In the genomic region with DNA sequence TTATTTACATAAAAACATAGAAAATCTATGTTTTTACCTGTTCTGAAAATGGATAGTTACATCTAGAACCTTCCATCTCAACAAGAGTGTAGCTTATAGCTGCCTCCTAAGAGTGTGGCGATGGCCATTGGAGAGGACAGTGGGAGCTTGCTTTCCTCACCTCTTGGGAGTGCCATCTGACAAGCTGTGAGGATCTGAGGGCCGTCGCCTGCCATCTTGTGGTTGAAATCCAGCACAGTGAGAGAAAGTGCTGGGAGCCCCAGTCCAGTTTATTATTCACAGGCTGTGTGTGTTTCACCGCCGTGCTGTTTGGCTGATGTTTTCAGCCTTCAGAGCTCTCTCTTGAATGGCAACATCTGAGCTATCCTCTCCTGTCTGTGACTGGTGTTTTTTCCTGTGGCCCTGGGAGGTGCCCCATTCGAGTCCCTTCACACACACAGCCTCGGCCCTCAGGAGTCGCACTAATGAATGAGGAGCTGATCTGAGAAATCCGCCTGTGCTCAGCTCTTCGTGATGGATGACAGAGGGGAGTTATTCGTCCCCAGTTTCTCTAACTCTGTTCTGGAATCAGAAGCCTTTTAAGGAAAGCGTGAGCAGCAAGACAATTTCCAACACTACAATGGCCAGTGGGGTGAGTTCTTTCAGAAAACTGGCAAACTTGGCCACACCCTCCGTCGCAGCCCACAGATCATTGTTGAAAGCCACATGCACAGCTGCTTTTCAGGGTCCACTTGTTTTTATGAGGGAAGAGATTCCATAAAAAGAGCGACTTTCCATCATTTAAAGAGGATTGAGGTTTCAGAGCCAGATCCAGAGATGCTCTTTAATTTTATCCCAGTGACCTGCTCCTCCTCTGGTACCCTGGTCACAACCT, we compare ENCODE assay signal across 9 cellular contexts.
DNase-seq lines count a peak whose midpoint lies in the region; ATAC-seq, FAIRE-seq and TF ChIP-seq lines count a peak whose summit lies in the region.
"Had no signal": no experiment of that assay in that cellular context is flagged by ENCODE, and none has a peak within 500 bp of the region (broad histone marks: within the 10 kb centered on the region; RNA-seq: fewer than 3 reads in every experiment).

No MANE protein-coding gene starts in this region.

- no peak overlapping the region for H3K9ac ChIP-seq in endodermal cell (ENCODE audit: extremely low read depth, low read length, poor library complexity, severe bottlenecking)

- in situ Hi-C loops in GM13977 (cut with MboI; ENCODE audit: low pct_unique_long_range_greater_than_20kb, low sequenced_read_pairs, unreplicated experiment) (loop anchor here (25.0 kb wide), 2 partner anchors 222 to 278 kb away; no protein-coding TSS in a partner anchor), SK-MEL-5 (cut with HindIII; ENCODE audit: low pct_unique_long_range_greater_than_20kb, low sequenced_read_pairs) (no loop called here)

- H3K4me3 Mint-ChIP-seq in endodermal cell, result no peak overlapping the region

- DNase-seq in AG08396 (ENCODE audit: low spot score) (peak; percentile 79), GM13977 (ENCODE audit: low spot score) (peak; percentile 65), LNCaP clone FGC (ENCODE audit: low read depth) (peak; percentile 50), SK-MEL-5 (ENCODE audit: low read depth, low spot score) (peak; percentile 96), endodermal cell (peak; percentile 92), lung (ENCODE audit: low spot score) (peak; percentile 66), urothelium cell line (ENCODE audit: low spot score) (peak; percentile 85), NCI-H2171 treated with DMSO at 0.1 percent for 48 hours (lab: John Stamatoyannopoulos, UW) (no peak)

- no peaks in the 10 kb centered on the region for H3K9me3 ChIP-seq in endodermal cell (ENCODE audit: control insufficient read depth, low read length)
- H3K9me3 ChIP-seq in lung (ENCODE audit: control insufficient read depth in 2 of 2, insufficient read depth in 1 of 2, low read length in 1 of 2), result no peaks in the 10 kb centered on the region

- H3K4me3 ChIP-seq in LNCaP clone FGC (ENCODE audit: low read depth, low read length), result no peak overlapping the region
- H3K4me3 ChIP-seq in endodermal cell (ENCODE audit: low read length), result no peak overlapping the region
- H3K4me3 ChIP-seq in lung, result no peak overlapping the region

- 63 to 68% methylated on average over 12 to 15 of the region's 15 CpGs for WGBS in endodermal cell (ENCODE audit: insufficient coverage in 1 of 2, insufficient read length in 1 of 2), 2 experiments
- WGBS in lung, 2 donors, result 56 to 71% methylated on average over 15 of the region's 15 CpGs

- H3K4me1 ChIP-seq in endodermal cell (ENCODE audit: control insufficient read depth, insufficient read depth, low read length) (no peaks in the 10 kb centered on the region), lung (ENCODE audit: control insufficient read depth in 2 of 2, insufficient read depth in 2 of 2, low read length in 2 of 2) (peaks cover 0 to 1% of the 10 kb centered on the region in 2 donors)

- no peaks in the 10 kb centered on the region for H3K27me3 ChIP-seq in endodermal cell (ENCODE audit: control insufficient read depth, insufficient read depth, low read length, poor library complexity, severe bottlenecking)
- H3K27me3 ChIP-seq in lung (ENCODE audit: control insufficient read depth, insufficient read depth), result no peaks in the 10 kb centered on the region

- H3K27ac ChIP-seq in endodermal cell (ENCODE audit: low read depth, low read length), result no peak overlapping the region
- H3K27ac ChIP-seq in lung (ENCODE audit: low read depth in 1 of 2, low read length in 1 of 2), result no peak overlapping the region

- peaks cover 2% of the 10 kb centered on the region for H3K4me1 Mint-ChIP-seq in endodermal cell

- H3K27me3 Mint-ChIP-seq in endodermal cell (ENCODE audit: insufficient read depth), result no peaks in the 10 kb centered on the region

- peak; percentile 73 for ATAC-seq in lung (ENCODE audit: insufficient read depth, low FRiP score)

- peaks cover 4% of the 10 kb centered on the region for H3K9me3 Mint-ChIP-seq in endodermal cell

- H3K36me3 ChIP-seq in endodermal cell (ENCODE audit: control insufficient read depth, insufficient read depth, low read length) (no peaks in the 10 kb centered on the region), lung (ENCODE audit: control insufficient read depth in 2 of 2, insufficient read depth in 2 of 2, low read length in 2 of 2) (no peaks in the 10 kb centered on the region)

- H3K27ac Mint-ChIP-seq in endodermal cell, result no peak overlapping the region

- peak; percentile 64 for TF ChIP-seq CTCF in GM13977 (IDR thresholded peaks at IDR 0.05; ENCODE audit: extremely low read depth, insufficient read depth, missing control alignments)
- peak; percentile 91 for TF ChIP-seq CTCF in LNCaP clone FGC (IDR thresholded peaks at IDR 0.05; ENCODE audit: control insufficient read depth, extremely low read depth, insufficient read depth)
- peak; percentile 94 for TF ChIP-seq CTCF in endodermal cell (conservative IDR thresholded peaks at IDR 0.05)
- peak; percentile 56 for TF ChIP-seq CTCF in lung (IDR thresholded peaks at IDR 0.05; ENCODE audit: control extremely low read depth, extremely low read depth)

- FAIRE-seq in urothelium cell line (lab: Jason Lieb, UNC), result peak; percentile 82
- FAIRE-seq: islet of Langerhans had no signal

- H3K36me3 Mint-ChIP-seq in endodermal cell (ENCODE audit: low read depth), result peaks cover 3% of the 10 kb centered on the region
